In the genomic region with DNA sequence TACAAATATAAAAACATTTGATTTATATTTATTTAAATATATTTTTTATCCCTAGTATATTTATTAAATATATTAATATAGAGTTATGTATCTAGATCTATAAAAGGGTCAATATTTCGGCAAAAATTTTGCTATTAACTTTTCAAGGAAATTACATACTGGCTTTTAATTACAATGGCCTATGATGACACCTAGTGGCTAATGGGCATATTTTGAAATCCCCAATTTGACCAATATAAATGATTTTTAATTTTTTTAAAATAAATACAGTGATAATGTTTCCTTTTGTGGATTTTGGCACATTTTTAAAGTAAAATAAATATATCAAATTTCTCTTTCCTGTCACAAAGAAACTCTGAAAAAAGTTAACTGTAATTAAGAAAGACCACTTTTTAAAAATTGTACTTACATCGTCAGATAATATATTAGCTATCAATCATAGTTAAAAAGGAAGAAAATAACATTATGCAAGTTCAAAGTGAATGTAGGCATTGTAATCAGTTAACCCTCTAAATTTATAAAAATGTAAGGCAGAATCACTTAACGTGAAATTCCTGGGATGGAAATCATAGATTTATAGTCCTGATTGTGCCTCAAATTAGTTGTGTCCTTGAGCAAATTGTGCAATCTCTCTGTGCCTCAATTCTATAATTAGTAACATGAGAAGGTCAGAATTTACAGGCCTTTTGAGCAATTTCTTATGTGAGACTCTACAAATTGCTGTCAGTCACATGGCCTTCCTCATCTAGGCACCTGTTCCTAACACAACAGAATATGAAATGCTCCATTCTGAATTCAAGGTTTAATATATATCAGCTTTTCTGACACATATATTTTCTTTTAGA, we compare ENCODE assay signal across 1 cellular context.
A peak's percentile ranks its signal among the peaks of the same experiment; 100 is the strongest.
TF ChIP-seq lines count a peak whose summit lies in the region.

No MANE protein-coding gene starts in this region.

TF ChIP-seq in HepG2, 621 proteins besides CTCF, POLR2A, EP300 and RAD21:
- TF ChIP-seq STAG1 (CRISPR knock-in tag; IDR thresholded peaks at IDR 0.05) (peak; percentile 36), SMC3 (IDR thresholded peaks at IDR 0.05; ENCODE audit: low read length) (peak; percentile 35), CEBPB (IDR thresholded peaks at IDR 0.05; ENCODE audit: borderline replicate concordance, low read depth, low read length) (peak; percentile 49; the same call in 1 of the 2 replicates), ZNF225 (CRISPR knock-in tag; IDR thresholded peaks at IDR 0.05) (no peak)
- TF ChIP-seq, protein P1, sequence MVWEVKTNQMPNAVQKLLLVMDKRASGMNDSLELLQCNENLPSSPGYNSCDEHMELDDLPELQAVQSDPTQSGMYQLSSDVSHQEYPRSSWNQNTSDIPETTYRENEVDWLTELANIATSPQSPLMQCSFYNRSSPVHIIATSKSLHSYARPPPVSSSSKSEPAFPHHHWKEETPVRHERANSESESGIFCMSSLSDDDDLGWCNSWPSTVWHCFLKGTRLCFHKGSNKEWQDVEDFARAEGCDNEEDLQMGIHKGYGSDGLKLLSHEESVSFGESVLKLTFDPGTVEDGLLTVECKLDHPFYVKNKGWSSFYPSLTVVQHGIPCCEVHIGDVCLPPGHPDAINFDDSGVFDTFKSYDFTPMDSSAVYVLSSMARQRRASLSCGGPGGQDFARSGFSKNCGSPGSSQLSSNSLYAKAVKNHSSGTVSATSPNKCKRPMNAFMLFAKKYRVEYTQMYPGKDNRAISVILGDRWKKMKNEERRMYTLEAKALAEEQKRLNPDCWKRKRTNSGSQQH (CRISPR knock-in tag; IDR thresholded peaks at IDR 0.05; ENCODE audit: low read depth): no peak
- TF ChIP-seq, protein P2, sequence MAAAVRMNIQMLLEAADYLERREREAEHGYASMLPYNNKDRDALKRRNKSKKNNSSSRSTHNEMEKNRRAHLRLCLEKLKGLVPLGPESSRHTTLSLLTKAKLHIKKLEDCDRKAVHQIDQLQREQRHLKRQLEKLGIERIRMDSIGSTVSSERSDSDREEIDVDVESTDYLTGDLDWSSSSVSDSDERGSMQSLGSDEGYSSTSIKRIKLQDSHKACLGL (CRISPR knock-in tag; IDR thresholded peaks at IDR 0.05): no peak
